Comparison of ENCODE assay signal across 8 cellular contexts in genomic region chr4:15162465-15163283, GRCh38.
DNase-seq lines count a peak whose midpoint lies in the region; ATAC-seq and TF ChIP-seq lines count a peak whose summit lies in the region.

No MANE protein-coding gene starts in this region.

- H3K36me3 ChIP-seq in uterus = no peaks in the 10 kb centered on the region

- intact Hi-C loops in uterus (cut with DNase I; ENCODE audit: low total_unique reads) = no loop called here

- TF ChIP-seq CTCF in AG09319 (IDR thresholded peaks at IDR 0.05; ENCODE audit: low read depth, low read length) (peak; percentile 67), uterus (IDR thresholded peaks at IDR 0.05) (peak; percentile 16 to 37 (median 26))

- H3K27ac ChIP-seq in uterus = no peak overlapping the region

- H3K9me3 ChIP-seq in uterus = no peaks in the 10 kb centered on the region

- DNase-seq in AG09319 (ENCODE audit: extremely low read depth, low read depth) = no peak
- peak; percentile 20 for DNase-seq in NOMO-1 treated with dmso at 0.1 percent for 144 hours (lab: John Stamatoyannopoulos, UW; ENCODE audit: unreplicated experiment)
- peak; percentile 33 for DNase-seq in fibroblast of gingiva (ENCODE audit: low read depth)
- no peak for DNase-seq in uterus
- no peak for DNase-seq in NCI-H128 (lab: John Stamatoyannopoulos, UW; ENCODE audit: unreplicated experiment)
- no peak for DNase-seq in NCI-H2196 (lab: John Stamatoyannopoulos, UW; ENCODE audit: unreplicated experiment)

- no peaks in the 10 kb centered on the region for H3K27me3 ChIP-seq in uterus

- no peak overlapping the region for H3K4me3 ChIP-seq in uterus

- TF ChIP-seq POLR2A in uterus (IDR thresholded peaks at IDR 0.05) = no peak

- H3K4me1 ChIP-seq in uterus = no peaks in the 10 kb centered on the region

- ATAC-seq in GM21723 (IDR thresholded peaks at IDR 0.05; ENCODE audit: unreplicated experiment) (peak; percentile 86), GM21526 (IDR thresholded peaks at IDR 0.05; ENCODE audit: low FRiP score, unreplicated experiment) (no peak)

Comparison
In these comparisons a context has a peak if more than half of its experiments do, and no peak if none do; other contexts are left out.
1. DNase-seq: peak in NOMO-1 treated with dmso at 0.1 percent for 144 hours (single experiment) and fibroblast of gingiva (single experiment); none in AG09319 (single experiment), uterus (0 of 2), NCI-H128 (single experiment) and NCI-H2196 (single experiment).